Comparison of ENCODE assay signal across 25 cellular contexts in the genomic region with DNA sequence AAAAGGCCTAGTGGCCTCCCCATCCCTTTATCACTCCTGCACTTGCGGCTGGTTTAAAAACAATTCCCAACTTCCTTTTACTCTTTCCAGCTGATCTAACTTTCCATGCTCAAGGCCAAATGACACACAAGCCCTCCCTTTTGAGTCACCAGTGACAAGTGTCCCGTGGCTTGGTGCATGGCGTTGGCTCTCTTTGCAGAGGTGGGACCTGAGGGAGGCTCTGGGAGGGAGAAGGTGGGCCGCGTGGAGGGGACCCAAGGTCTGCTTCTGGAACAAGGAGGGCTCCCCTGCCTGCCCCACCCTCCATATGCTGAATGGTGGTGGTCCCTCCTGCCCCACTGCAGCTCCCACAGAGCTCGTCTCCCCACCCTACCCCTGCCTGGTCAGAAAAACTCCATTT. TPM values are rescaled to one million over a fixed set of nuclear protein-coding genes. Genes with fewer than 3 reads are reported as not detected.
DNase-seq lines count a peak whose midpoint lies in the region; ATAC-seq and TF ChIP-seq lines count a peak whose summit lies in the region.
"Had no signal": no experiment of that assay in that cellular context is flagged by ENCODE, and none has a peak within 500 bp of the region (broad histone marks: within the 10 kb centered on the region; RNA-seq: fewer than 3 reads in every experiment).

No MANE protein-coding gene starts in this region.

- ATAC-seq in left colon: no peak
- ATAC-seq: stimulated activated naive B cell treated with anti-CD40 and anti-IgM and Interleukin-4, amounts not matched to agents 10 μg/mL and 1 μg/mL and 100 μg/mL, for 72 hours had no signal

- TF ChIP-seq POLR2A in stomach (IDR thresholded peaks at IDR 0.05): no peak

- no peaks in the 10 kb centered on the region for H3K36me3 ChIP-seq in WERI-Rb-1
- H3K36me3 ChIP-seq in stomach: no peaks in the 10 kb centered on the region
- H3K36me3 ChIP-seq in tibial artery: no peaks in the 10 kb centered on the region
- H3K36me3 ChIP-seq: heart right ventricle, Peyer's patch, prostate gland had no signal

- H3K9me3 ChIP-seq in WERI-Rb-1 (ENCODE audit: severe bottlenecking): peaks cover 5% of the 10 kb centered on the region
- H3K9me3 ChIP-seq in stomach: no peaks in the 10 kb centered on the region
- H3K9me3 ChIP-seq in tibial artery: no peaks in the 10 kb centered on the region
- H3K9me3 ChIP-seq: heart right ventricle, Peyer's patch, prostate gland had no signal

- peaks cover 26 to 46% (median 36%) of the 10 kb centered on the region in 4 donors for H3K4me1 ChIP-seq in stomach
- H3K4me1 ChIP-seq in tibial artery: peaks cover 0 to 15% (median 3%) of the 10 kb centered on the region in 4 donors
- H3K4me1 ChIP-seq: prostate gland had no signal

- H3K27me3 ChIP-seq in WERI-Rb-1 (ENCODE audit: insufficient read depth, low read depth, severe bottlenecking) (no peaks in the 10 kb centered on the region), stomach (no peaks in the 10 kb centered on the region), tibial artery (no peaks in the 10 kb centered on the region)
- H3K27me3 ChIP-seq: heart right ventricle, Peyer's patch had no signal

- H3K27me3 Mint-ChIP-seq in T-helper 2 cell treated with Interferon-gamma antibody and Interleukin-4, amounts not matched to agents 5 μg/mL and 100 μg/mL, for 36 hours (ENCODE audit: low read depth): peaks cover 3% of the 10 kb centered on the region
- H3K27me3 Mint-ChIP-seq: B cell had no signal

- TF ChIP-seq EP300 in stomach (IDR thresholded peaks at IDR 0.05): no peak

- WGBS in stomach, 5 donors: 62 to 73% (median 69%) methylated on average over 6 of the region's 6 CpGs

- no peaks in the 10 kb centered on the region for H3K9me3 Mint-ChIP-seq in T-helper 2 cell treated with Interferon-gamma antibody and Interleukin-4, amounts not matched to agents 5 μg/mL and 100 μg/mL, for 36 hours
- H3K9me3 Mint-ChIP-seq: activated B cell treated with CpG ODN at 0.5 μM for 24 hours; nephron progenitor cell; stimulated activated naive B cell treated with anti-CD40 and anti-IgM and Interleukin-4, amounts not matched to agents 10 μg/mL and 1 μg/mL and 100 μg/mL, for 72 hours had no signal

- peak overlapping the region; percentile 39 for H3K27ac Mint-ChIP-seq in T-helper 2 cell treated with Interferon-gamma antibody and Interleukin-4, amounts not matched to agents 5 μg/mL and 100 μg/mL, for 36 hours
- H3K27ac Mint-ChIP-seq: activated B cell treated with CpG ODN at 0.5 μM for 24 hours; B cell; nephron progenitor cell; stimulated activated naive B cell treated with anti-CD40 and anti-IgM and Interleukin-4, amounts not matched to agents 10 μg/mL and 1 μg/mL and 100 μg/mL, for 72 hours had no signal

- no peak overlapping the region for H3K4me3 Mint-ChIP-seq in T-helper 2 cell treated with Interferon-gamma antibody and Interleukin-4, amounts not matched to agents 5 μg/mL and 100 μg/mL, for 36 hours
- H3K4me3 Mint-ChIP-seq: activated B cell treated with CpG ODN at 0.5 μM for 24 hours; B cell; nephron progenitor cell; stimulated activated naive B cell treated with anti-CD40 and anti-IgM and Interleukin-4, amounts not matched to agents 10 μg/mL and 1 μg/mL and 100 μg/mL, for 72 hours had no signal

- H3K4me1 Mint-ChIP-seq in T-helper 2 cell treated with Interferon-gamma antibody and Interleukin-4, amounts not matched to agents 5 μg/mL and 100 μg/mL, for 36 hours (ENCODE audit: low read depth): peaks cover 4% of the 10 kb centered on the region

- H3K36me3 Mint-ChIP-seq in T-helper 2 cell treated with Interferon-gamma antibody and Interleukin-4, amounts not matched to agents 5 μg/mL and 100 μg/mL, for 36 hours (ENCODE audit: low read depth): no peaks in the 10 kb centered on the region
- H3K36me3 Mint-ChIP-seq: stimulated activated naive B cell treated with anti-CD40 and anti-IgM and Interleukin-4, amounts not matched to agents 10 μg/mL and 1 μg/mL and 100 μg/mL, for 72 hours had no signal

- TF ChIP-seq CTCF in WERI-Rb-1 (IDR thresholded peaks at IDR 0.05; ENCODE audit: low read depth, low read length) (no peak), stomach (IDR thresholded peaks at IDR 0.05) (no peak), tibial artery (IDR thresholded peaks at IDR 0.05) (no peak)

- no peak overlapping the region for H3K4me3 ChIP-seq in WERI-Rb-1 (ENCODE audit: low read depth, low read length)
- H3K4me3 ChIP-seq in stomach: no peak overlapping the region
- no peak overlapping the region for H3K4me3 ChIP-seq in tibial artery
- H3K4me3 ChIP-seq: GM23248, heart right ventricle, Peyer's patch, prostate gland had no signal

- intact Hi-C loops in left colon (cut with DNase I, micrococcal nuclease): loop anchor here in 1 of 2 donors (10.0 kb wide), 1 partner anchor 143 kb away; no protein-coding TSS in a partner anchor
- intact Hi-C loops in stomach (cut with DNase I; ENCODE audit: low total_unique reads): no loop called here
- intact Hi-C loops in tibial artery (cut with DNase I; ENCODE audit: low total_unique reads): no loop called here

- no peak for DNase-seq in T-helper 2 cell treated with Interferon-gamma antibody and Interleukin-4, amounts not matched to agents 5 μg/mL and 100 μg/mL, for 36 hours (ENCODE audit: low spot score)
- no peak for DNase-seq in T-helper 2 cell
- DNase-seq in WERI-Rb-1: peak; percentile 4
- peak; percentile 3 to 18 for DNase-seq in left colon
- DNase-seq in stomach: peak; percentile 54
- DNase-seq in tibial artery: no peak
- DNase-seq in NCI-H2107 (lab: John Stamatoyannopoulos, UW): no peak
- no peak for DNase-seq in NCI-H510A treated with DMSO at 0.1 percent for 48 hours (lab: John Stamatoyannopoulos, UW)
- DNase-seq: 8988T; activated B cell treated with CpG ODN at 0.5 μM for 24 hours; activated CD4-positive, alpha-beta T cell treated with anti-CD3 and anti-CD28 coated beads, Interleukin-2, amount 50 U/mL, for 4 hours; activated gamma-delta T cell treated with Interleukin-2 at 50 U/mL for 16 hours; dermis blood vessel endothelial cell; DND-41; GM23248; heart right ventricle; NCI-H1105; NCI-H2081; NCI-H446 treated with DMSO at 0.1 percent for 48 hours; nephron progenitor cell; stimulated activated CD4-positive, alpha-beta T cell treated with anti-CD3 and anti-CD28 coated beads, Interleukin-1b, Interleukin-23, amount 100 ng/mL, for 48 hours; stimulated activated naive B cell treated with anti-CD40 and anti-IgM and Interleukin-4, amounts not matched to agents 10 μg/mL and 1 μg/mL and 100 μg/mL, for 72 hours had no signal

- no peak overlapping the region for H3K27ac ChIP-seq in WERI-Rb-1
- peak overlapping the region; percentile 25 to 80 (median 74) for H3K27ac ChIP-seq in stomach
- no peak overlapping the region for H3K27ac ChIP-seq in tibial artery
- H3K27ac ChIP-seq: GM23248, heart right ventricle, prostate gland had no signal

RNA-seq across cellular contexts. Expression of gene HPCAL1, which starts 30.8 kb away (rescaled TPM):
- 10 to 100 TPM; 73.1 to 85.7 TPM for total RNA-seq in left colon
- 100 to 1,000 TPM in 2 of 5 donors, 10 to 100 TPM in 3; 14.0 to 571 (median 89.3) TPM for total RNA-seq in stomach
- polyA plus RNA-seq in stomach: 10 to 100 TPM; 46.4 to 97.9 (median 81.6) TPM

Comparison
In these comparisons a context has a peak if more than half of its experiments do, and no peak if none do; other contexts are left out.
1. DNase-seq: peak in WERI-Rb-1 (single experiment), left colon (2 of 2) and stomach (single experiment); none in T-helper 2 cell treated with Interferon-gamma antibody and Interleukin-4, amounts not matched to agents 5 μg/mL and 100 μg/mL, for 36 hours (single experiment), T-helper 2 cell (0 of 5), tibial artery (0 of 2), NCI-H2107 (single experiment) and NCI-H510A treated with DMSO at 0.1 percent for 48 hours (single experiment).
2. H3K27ac ChIP-seq: peak in stomach (5 of 5); none in WERI-Rb-1 (single experiment) and tibial artery (0 of 2).